10 cellular contexts compared by ENCODE assay signal in the genomic region with DNA sequence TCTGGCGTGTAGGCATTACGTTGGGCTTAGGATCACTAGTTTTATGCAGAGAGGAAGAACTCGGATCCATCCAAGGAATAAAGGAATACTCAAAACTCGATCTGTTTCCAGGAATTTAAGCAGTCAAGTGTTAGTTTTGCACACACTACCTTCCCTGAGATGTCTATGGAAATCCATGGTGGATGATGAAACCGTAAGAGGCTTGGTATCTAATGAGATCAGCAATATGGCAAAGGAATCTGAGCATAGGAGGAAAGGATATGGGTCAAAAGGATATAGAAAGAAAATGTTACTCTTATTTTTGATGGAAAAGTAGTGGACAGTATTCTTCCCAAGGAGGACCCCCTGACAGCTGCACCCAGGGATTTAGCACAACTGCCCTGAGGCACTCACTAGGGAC. TPM values are rescaled to one million over a fixed set of nuclear protein-coding genes. Genes with fewer than 3 reads are reported as not detected.
DNase-seq lines count a peak whose midpoint lies in the region; ATAC-seq and TF ChIP-seq lines count a peak whose summit lies in the region.
"Had no signal": no experiment of that assay in that cellular context is flagged by ENCODE, and none has a peak within 500 bp of the region (broad histone marks: within the 10 kb centered on the region; RNA-seq: fewer than 3 reads in every experiment).

No MANE protein-coding gene starts in this region.

- H3K27ac ChIP-seq in right cardiac atrium (ENCODE audit: low read length): peak overlapping the region; percentile 80
- peak overlapping the region; percentile 18 to 36 for H3K27ac ChIP-seq in esophagus (ENCODE audit: low read depth in 2 of 2, low read length in 1 of 2)
- no peak overlapping the region for H3K27ac ChIP-seq in Karpas-422 (ENCODE audit: low read length)

- no peaks in the 10 kb centered on the region for H3K9me3 Mint-ChIP-seq in osteocyte (ENCODE audit: unreplicated experiment)
- H3K9me3 Mint-ChIP-seq: CD14-positive monocyte had no signal

- peaks cover 9% of the 10 kb centered on the region for H3K36me3 Mint-ChIP-seq in osteocyte (ENCODE audit: unreplicated experiment)

- H2AFZ ChIP-seq in Karpas-422 (ENCODE audit: low read length): no peak overlapping the region

- no peak for DNase-seq in right cardiac atrium
- DNase-seq in left ventricle myocardium superior: no peak
- DNase-seq in osteocyte (ENCODE audit: extremely low spot score, unreplicated experiment): no peak
- no peak for DNase-seq in mesenteric fat pad (ENCODE audit: low spot score)
- no peak for DNase-seq in NCI-H748 treated with DMSO at 0.1 percent for 48 hours (lab: John Stamatoyannopoulos, UW)
- no peak for DNase-seq in Karpas-422
- DNase-seq: KG1 had no signal

- ATAC-seq in right cardiac atrium (peak in 1 of 2 donors; percentile 4), left ventricle myocardium superior (no peak), HG03159 (IDR thresholded peaks at IDR 0.05; ENCODE audit: unreplicated experiment) (no peak)

- H4K20me1 ChIP-seq in Karpas-422 (ENCODE audit: insufficient read depth, low read depth, low read length): no peaks in the 10 kb centered on the region

- H3K36me3 ChIP-seq in esophagus (ENCODE audit: control insufficient read depth in 2 of 2, insufficient read depth in 2 of 2, low read length in 1 of 2) (peaks cover 0 to 6% of the 10 kb centered on the region in 2 donors), Karpas-422 (ENCODE audit: insufficient read depth, low read length) (no peaks in the 10 kb centered on the region)

- H3K27me3 ChIP-seq in right cardiac atrium (ENCODE audit: control insufficient read depth, insufficient read depth): no peaks in the 10 kb centered on the region
- H3K27me3 ChIP-seq in esophagus (ENCODE audit: control insufficient read depth in 1 of 2, insufficient read depth in 2 of 2, low read length in 2 of 2): no peaks in the 10 kb centered on the region
- H3K27me3 ChIP-seq in Karpas-422 (ENCODE audit: low read length): no peaks in the 10 kb centered on the region

- H3K4me2 ChIP-seq in Karpas-422 (ENCODE audit: low read depth, low read length, poor library complexity, severe bottlenecking): no peak overlapping the region

- H3K27ac Mint-ChIP-seq in osteocyte (ENCODE audit: unreplicated experiment): peak overlapping the region; percentile 79

- H3K4me1 ChIP-seq in right cardiac atrium (ENCODE audit: control insufficient read depth, insufficient read depth, low read length) (no peaks in the 10 kb centered on the region), esophagus (ENCODE audit: control insufficient read depth in 2 of 2, insufficient read depth in 2 of 2, low read length in 1 of 2) (peaks cover 0 to 3% of the 10 kb centered on the region in 2 donors), Karpas-422 (ENCODE audit: low read length) (peaks cover 34% of the 10 kb centered on the region)

- peaks cover 26% of the 10 kb centered on the region for H3K4me1 Mint-ChIP-seq in osteocyte (ENCODE audit: unreplicated experiment)
- H3K4me1 Mint-ChIP-seq: CD14-positive monocyte had no signal

- intact Hi-C loops in right cardiac atrium (cut with DNase I): loop anchor here in 3 of 4 donors (2.0 to 5.0 kb wide), 3 partner anchors 147 to 189 kb away; partner anchors contain the start of gene HIC1 (in 3 of the 3)
- intact Hi-C loops in left ventricle myocardium superior (cut with micrococcal nuclease): loop anchor here (5.0 to 10.0 kb wide), 2 partner anchors 149 to 192 kb away; no protein-coding TSS in a partner anchor

- no peak for TF ChIP-seq CTCF in osteocyte (IDR thresholded peaks at IDR 0.05)

- H3K9me3 ChIP-seq in right cardiac atrium (ENCODE audit: control insufficient read depth, low read length): no peaks in the 10 kb centered on the region
- no peaks in the 10 kb centered on the region for H3K9me3 ChIP-seq in esophagus (ENCODE audit: control insufficient read depth in 2 of 2, insufficient read depth in 1 of 2, low read depth in 1 of 2, low read length in 1 of 2)
- no peaks in the 10 kb centered on the region for H3K9me3 ChIP-seq in Karpas-422 (ENCODE audit: low read length)

- 77% methylated on average over 5 of the region's 5 CpGs for WGBS in right cardiac atrium
- 89 to 91% methylated on average over 5 of the region's 5 CpGs for whole genome bisulfite sequencing in esophagus, 2 donors

- H3K79me2 ChIP-seq in Karpas-422 (ENCODE audit: low read length): peaks cover 5% of the 10 kb centered on the region; the same call in 1 of the 2 replicates

- no peaks in the 10 kb centered on the region for H3K27me3 Mint-ChIP-seq in osteocyte (ENCODE audit: unreplicated experiment)

- H3K9me2 ChIP-seq in Karpas-422 (replicated peaks; ENCODE audit: insufficient read depth, low read length): no peaks in the 10 kb centered on the region

- no peak overlapping the region for H3K9ac ChIP-seq in Karpas-422 (ENCODE audit: low read length)

- no peak overlapping the region for H3K4me3 Mint-ChIP-seq in osteocyte (ENCODE audit: unreplicated experiment)
- H3K4me3 Mint-ChIP-seq: CD14-positive monocyte had no signal

- H3K4me3 ChIP-seq in right cardiac atrium (ENCODE audit: low read length): no peak overlapping the region
- no peak overlapping the region for H3K4me3 ChIP-seq in esophagus (ENCODE audit: low read depth in 1 of 2, low read length in 2 of 2)
- H3K4me3 ChIP-seq in Karpas-422 (ENCODE audit: low read length): no peak overlapping the region

RNA-seq across cellular contexts. Expression of gene SMG6, which starts 59.6 kb away (rescaled TPM):
- total RNA-seq in right cardiac atrium (10 to 100 TPM; 22.9 to 36.0 (median 30.6) TPM), left ventricle myocardium superior (18.2 TPM), osteocyte (36.7 and 38.4 TPM in 2 replicates), mesenteric fat pad (31.9 TPM)
- polyA plus RNA-seq in right cardiac atrium (18.7 TPM), esophagus (10 to 100 TPM; 14.0 to 16.7 TPM)
- 10.2 and 12.0 TPM in 2 replicates for total RNA-seq in Karpas-422 (2014; rRNA removed; shearing (Covaris generic); ENCODE audit: low replicate concordance)

RNA-seq across cellular contexts. Expression of gene SRR, which starts 59.8 kb away (rescaled TPM):
- total RNA-seq in right cardiac atrium (10 to 100 TPM; 11.1 to 12.5 (median 11.8) TPM), left ventricle myocardium superior (7.6 TPM), osteocyte (16.3 and 18.9 TPM in 2 replicates), mesenteric fat pad (10.0 TPM)
- polyA plus RNA-seq in right cardiac atrium (5.2 TPM), esophagus (1 to 10 TPM; 2.1 to 4.5 TPM)
- 5.6 and 13.3 TPM in 2 replicates for total RNA-seq in Karpas-422 (2014; rRNA removed; shearing (Covaris generic); ENCODE audit: low replicate concordance)
